Comparison of ENCODE assay signal across 1 cellular context in genomic region chr5:217860-218456, GRCh38.
TF ChIP-seq lines count a peak whose summit lies in the region.

TSS of gene CCDC127 (minus strand) at chr5:218153. CDS start at chr5:216849, 1,304 bp downstream.
TSS of gene SDHA (plus strand) at chr5:218320. CDS start at chr5:218356, 36 bp downstream.

TF ChIP-seq in K562, 482 proteins besides CTCF, POLR2A, EP300 and RAD21 (continued from another document):
- TF ChIP-seq ZNF512 (tag; IDR thresholded peaks at IDR 0.05) (no peak), ETV6 (IDR thresholded peaks at IDR 0.05; ENCODE audit: borderline replicate concordance in 1 of 2, low read depth in 2 of 2, low read length in 1 of 2) (no peak), ETV6 (CRISPR knock-in tag; IDR thresholded peaks at IDR 0.05; ENCODE audit: borderline replicate concordance) (no peak)
